Comparison of ENCODE assay signal across 8 cellular contexts in the genomic region with DNA sequence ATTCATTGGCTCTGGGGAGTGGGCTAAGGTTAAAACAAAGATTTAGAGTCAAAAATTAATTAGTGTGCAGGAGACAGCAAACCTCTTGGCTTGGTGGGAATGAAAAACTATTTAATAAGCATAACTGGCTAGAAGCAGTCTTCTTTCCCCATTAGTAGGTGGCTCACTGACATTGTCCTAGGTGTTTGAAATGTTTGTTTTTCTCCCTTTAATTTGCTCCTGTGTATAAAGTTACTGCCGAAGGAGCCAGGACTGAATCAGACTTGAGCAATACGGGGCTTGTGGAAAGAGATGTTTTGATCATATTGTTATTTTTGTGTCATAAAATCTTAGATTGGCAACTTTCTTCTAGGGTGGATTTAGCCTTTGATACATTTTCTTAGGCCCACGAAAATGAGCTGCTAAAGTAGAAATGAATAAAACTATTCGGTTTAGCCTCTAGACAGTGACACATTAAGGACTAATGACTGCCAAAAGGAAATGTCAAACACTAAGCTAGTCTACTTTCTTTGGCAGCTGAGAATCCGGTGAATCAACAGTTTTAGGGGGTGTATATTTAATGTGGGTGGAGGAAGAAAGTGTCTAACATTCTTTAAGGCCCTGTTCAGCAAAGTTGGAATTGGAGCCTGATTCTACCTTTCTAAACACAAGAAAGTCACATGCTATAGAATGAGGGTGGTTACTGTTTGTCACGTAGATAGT. TPM values are rescaled to one million over a fixed set of nuclear protein-coding genes. Genes with fewer than 3 reads are reported as not detected.
A peak's percentile ranks its signal among the peaks of the same experiment; 100 is the strongest.
DNase-seq lines count a peak whose midpoint lies in the region; ATAC-seq and TF ChIP-seq lines count a peak whose summit lies in the region.
"Had no signal": no experiment of that assay in that cellular context is flagged by ENCODE, and none has a peak within 500 bp of the region (broad histone marks: within the 10 kb centered on the region; RNA-seq: fewer than 3 reads in every experiment).

No MANE protein-coding gene starts in this region.

- no peak for TF ChIP-seq POLR2A in upper lobe of left lung (IDR thresholded peaks at IDR 0.05)

- H3K27me3 ChIP-seq in upper lobe of left lung, result no peaks in the 10 kb centered on the region

- TF ChIP-seq CTCF in chondrocyte (IDR thresholded peaks at IDR 0.05), result no peak
- no peak for TF ChIP-seq CTCF in upper lobe of left lung (IDR thresholded peaks at IDR 0.05)

- no peak for TF ChIP-seq EP300 in upper lobe of left lung (IDR thresholded peaks at IDR 0.05)

- WGBS in upper lobe of left lung, 2 donors, result 24 to 32% methylated on average over 6 of the region's 6 CpGs

- no peaks in the 10 kb centered on the region for H3K36me3 Mint-ChIP-seq in chondrocyte (ENCODE audit: low read depth)
- H3K36me3 Mint-ChIP-seq in activated T-cell treated with anti-CD3 and anti-CD28 coated beads, Interleukin-2, amount 50 U/mL, for 24 hours (ENCODE audit: low read depth), result no peaks in the 10 kb centered on the region

- no peaks in the 10 kb centered on the region for H3K36me3 ChIP-seq in upper lobe of left lung

- H3K4me3 ChIP-seq in upper lobe of left lung, result no peak overlapping the region
- H3K4me3 ChIP-seq: K562 had no signal

- DNase-seq in LHCN-M2 (ENCODE audit: low read depth), result peak; percentile 87
- DNase-seq in chondrocyte (ENCODE audit: low spot score), result no peak
- peak; percentile 67 for DNase-seq in kidney glomerular epithelial cell (lab: John Stamatoyannopoulos, UW)
- no peak for DNase-seq in upper lobe of left lung
- DNase-seq in activated T-cell treated with anti-CD3 and anti-CD28 coated beads, Interleukin-2, amount 50 U/mL, for 24 hours, result no peak

- H3K4me3 Mint-ChIP-seq in chondrocyte (ENCODE audit: unreplicated experiment), result peak overlapping the region; percentile 3
- no peak overlapping the region for H3K4me3 Mint-ChIP-seq in activated T-cell treated with anti-CD3 and anti-CD28 coated beads, Interleukin-2, amount 50 U/mL, for 24 hours

- ATAC-seq in upper lobe of left lung (ENCODE audit: low FRiP score in 2 of 2) (peak in 1 of 2 donors; percentile 79), HG02759 (IDR thresholded peaks at IDR 0.05; ENCODE audit: unreplicated experiment) (no peak), GM18868 (IDR thresholded peaks at IDR 0.05; ENCODE audit: unreplicated experiment) (no peak)
- ATAC-seq: K562 had no signal

- H3K27ac Mint-ChIP-seq in chondrocyte (ENCODE audit: unreplicated experiment), result peak overlapping the region; percentile 96
- H3K27ac Mint-ChIP-seq in activated T-cell treated with anti-CD3 and anti-CD28 coated beads, Interleukin-2, amount 50 U/mL, for 24 hours, result no peak overlapping the region

- H3K9me3 ChIP-seq in upper lobe of left lung, result no peaks in the 10 kb centered on the region

- H3K27me3 Mint-ChIP-seq in chondrocyte (ENCODE audit: low read depth), result no peaks in the 10 kb centered on the region
- no peaks in the 10 kb centered on the region for H3K27me3 Mint-ChIP-seq in activated T-cell treated with anti-CD3 and anti-CD28 coated beads, Interleukin-2, amount 50 U/mL, for 24 hours

- H3K27ac ChIP-seq in upper lobe of left lung, result peak overlapping the region in 3 of 4 donors; percentile 41 to 55 (median 52)

- peaks cover 35 to 66% (median 48%) of the 10 kb centered on the region in 4 donors for H3K4me1 ChIP-seq in upper lobe of left lung

- peaks cover 75% of the 10 kb centered on the region for H3K4me1 Mint-ChIP-seq in chondrocyte (ENCODE audit: low read depth)
- H3K4me1 Mint-ChIP-seq in activated T-cell treated with anti-CD3 and anti-CD28 coated beads, Interleukin-2, amount 50 U/mL, for 24 hours (ENCODE audit: low read depth), result peaks cover 4% of the 10 kb centered on the region

- no peaks in the 10 kb centered on the region for H3K9me3 Mint-ChIP-seq in chondrocyte (ENCODE audit: low read depth)
- no peaks in the 10 kb centered on the region for H3K9me3 Mint-ChIP-seq in activated T-cell treated with anti-CD3 and anti-CD28 coated beads, Interleukin-2, amount 50 U/mL, for 24 hours

RNA-seq across cellular contexts. Expression of gene LRRTM2, which starts 30.2 kb away (rescaled TPM):
- under 0.01 and 0.06 TPM in 2 replicates for total RNA-seq in LHCN-M2 (2014; rRNA removed)
- polyA plus RNA-seq in LHCN-M2 (2012), result 0.04 TPM
- total RNA-seq in chondrocyte, result 0.19 TPM in 1 of 3 replicates, not detected in the others
- total RNA-seq in upper lobe of left lung, result 1 to 10 TPM in 1 of 6 donors, under 1 TPM in 4, not detected in 1; 0.20 to 1.1 (median 0.29) TPM

Comparison
In these comparisons a context has a peak if more than half of its experiments do, and no peak if none do; other contexts are left out.
1. DNase-seq: peak in LHCN-M2 (single experiment) and kidney glomerular epithelial cell (single experiment); none in chondrocyte (single experiment), upper lobe of left lung (0 of 2) and activated T-cell treated with anti-CD3 and anti-CD28 coated beads, Interleukin-2, amount 50 U/mL, for 24 hours (single experiment).